Comparison of ENCODE assay signal across 30 cellular contexts in the genomic region with DNA sequence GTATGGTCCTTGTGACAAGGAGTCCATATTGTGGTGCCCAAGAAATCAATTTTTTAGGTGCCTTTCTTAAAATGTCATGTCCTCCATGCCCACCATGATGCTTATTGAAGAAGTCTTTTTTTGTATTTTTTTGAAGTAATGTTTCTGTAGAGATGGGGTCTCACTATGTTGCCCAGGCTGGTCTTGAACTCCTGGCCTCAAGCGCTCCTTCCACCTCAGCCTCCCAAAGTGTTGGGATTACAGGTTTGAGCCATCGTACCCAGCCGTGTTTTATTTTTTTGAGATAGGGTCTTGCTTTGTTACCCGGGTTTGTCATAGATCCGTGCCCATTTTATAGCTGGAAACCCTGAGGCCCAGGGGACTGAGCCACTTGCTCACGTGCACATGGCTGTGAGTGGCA.
"Had no signal": no experiment of that assay in that cellular context is flagged by ENCODE, and none has a peak within 500 bp of the region (broad histone marks: within the 10 kb centered on the region; RNA-seq: fewer than 3 reads in every experiment).

No MANE protein-coding gene starts in this region.

- H3K27me3 Mint-ChIP-seq: activated CD4-positive, alpha-beta memory T cell treated with anti-CD3 and anti-CD28 coated beads for 36 hours; activated CD4-positive, alpha-beta T cell treated with anti-CD3 and anti-CD28 coated beads, Interleukin-2, amount 10 ng/mL, durations not matched to agents 24 days and 14 days; effector memory CD8-positive, alpha-beta T cell; naive thymus-derived CD4-positive, alpha-beta T cell; stimulated activated naive B cell treated with anti-CD40 and anti-IgM and Interleukin-4, amounts not matched to agents 10 μg/mL and 1 μg/mL and 100 μg/mL, for 72 hours; T-helper 17 cell had no signal

- H3K36me3 ChIP-seq: WERI-Rb-1 had no signal

- H3K9me3 Mint-ChIP-seq: activated CD4-positive, alpha-beta memory T cell treated with anti-CD3 and anti-CD28 coated beads for 36 hours; activated CD4-positive, alpha-beta T cell treated with anti-CD3 and anti-CD28 coated beads, Interleukin-2, amount 10 ng/mL, durations not matched to agents 24 days and 14 days; activated T-cell treated with anti-CD3 and anti-CD28 coated beads, Interleukin-2, amount 50 U/mL, for 4 hours; effector memory CD8-positive, alpha-beta T cell; immature natural killer cell; stimulated activated naive B cell treated with anti-CD40 and anti-IgM and Interleukin-4, amounts not matched to agents 10 μg/mL and 1 μg/mL and 100 μg/mL, for 72 hours had no signal

- FAIRE-seq: kidney had no signal

- DNase-seq: activated CD4-positive, alpha-beta memory T cell treated with anti-CD3 and anti-CD28 coated beads for 36 hours; activated CD4-positive, alpha-beta T cell treated with anti-CD3 and anti-CD28 coated beads, Interleukin-2, amount 10 ng/mL, durations not matched to agents 24 days and 14 days; activated CD4-positive, CD25-positive, alpha-beta regulatory T cell treated with anti-CD3 and anti-CD28 coated beads, Interleukin-2, amount 50 U/mL, for 72 hours; activated naive CD4-positive, alpha-beta T cell; activated T-cell treated with anti-CD3 and anti-CD28 coated beads, Interleukin-2, amount 50 U/mL, for 4 hours; body of pancreas; cortex of kidney; effector memory CD8-positive, alpha-beta T cell; foreskin keratinocyte; hypothalamus; immature natural killer cell; kidney; left colon; mammary epithelial cell; naive thymus-derived CD4-positive, alpha-beta T cell; psoas muscle; stimulated activated CD4-positive, alpha-beta T cell treated with anti-CD3 and anti-CD28 coated beads, Interleukin-15, amount 100 ng/mL, for 24 hours; stimulated activated CD4-positive, alpha-beta T cell treated with anti-CD3 and anti-CD28 coated beads, Interleukin-2, amount 100 ng/mL, for 24 hours; stimulated activated naive B cell treated with anti-CD40 and anti-IgM and Interleukin-4, amounts not matched to agents 10 μg/mL and 1 μg/mL and 100 μg/mL, for 72 hours; stomach; T-helper 17 cell; T1000; thyroid gland; upper lobe of left lung; WERI-Rb-1 had no signal

- H3K4me3 ChIP-seq: body of pancreas, cardiac muscle cell, heart left ventricle, psoas muscle, stomach, thyroid gland, upper lobe of left lung had no signal

- H3K9me3 ChIP-seq: body of pancreas, heart left ventricle, psoas muscle, stomach, thyroid gland, upper lobe of left lung had no signal

- ATAC-seq: activated naive CD4-positive, alpha-beta T cell treated with anti-CD3 and anti-CD28 coated beads, Interleukin-2, amount 50 U/mL, for 72 hours; activated T-cell treated with anti-CD3 and anti-CD28 coated beads, Interleukin-2, amount 50 U/mL, for 4 hours; body of pancreas; effector memory CD8-positive, alpha-beta T cell; foreskin keratinocyte; left colon; naive thymus-derived CD4-positive, alpha-beta T cell; stimulated activated naive B cell treated with anti-CD40 and anti-IgM and Interleukin-4, amounts not matched to agents 10 μg/mL and 1 μg/mL and 100 μg/mL, for 72 hours; T-helper 17 cell had no signal

- H3K27ac ChIP-seq: body of pancreas, cardiac muscle cell, foreskin keratinocyte, parathyroid adenoma, psoas muscle, stomach, thyroid gland, upper lobe of left lung, WERI-Rb-1 had no signal

- H2AFZ ChIP-seq: parathyroid adenoma had no signal

- H3K27me3 ChIP-seq: body of pancreas, cardiac muscle cell, foreskin keratinocyte, heart left ventricle, stomach, thyroid gland, upper lobe of left lung had no signal

- H3K27ac Mint-ChIP-seq: activated CD4-positive, alpha-beta memory T cell treated with anti-CD3 and anti-CD28 coated beads for 36 hours; activated CD4-positive, alpha-beta T cell treated with anti-CD3 and anti-CD28 coated beads, Interleukin-2, amount 10 ng/mL, durations not matched to agents 24 days and 14 days; activated naive CD4-positive, alpha-beta T cell treated with anti-CD3 and anti-CD28 coated beads, Interleukin-2, amount 50 U/mL, for 72 hours; immature natural killer cell; stimulated activated naive B cell treated with anti-CD40 and anti-IgM and Interleukin-4, amounts not matched to agents 10 μg/mL and 1 μg/mL and 100 μg/mL, for 72 hours; T-helper 17 cell had no signal

- H3K79me2 ChIP-seq: parathyroid adenoma had no signal

- H3K9ac ChIP-seq: parathyroid adenoma had no signal

- H3K4me1 ChIP-seq: foreskin keratinocyte, parathyroid adenoma, psoas muscle, thyroid gland had no signal

- H3K4me3 Mint-ChIP-seq: activated CD4-positive, alpha-beta memory T cell treated with anti-CD3 and anti-CD28 coated beads for 36 hours; activated CD4-positive, alpha-beta T cell treated with anti-CD3 and anti-CD28 coated beads, Interleukin-2, amount 10 ng/mL, durations not matched to agents 24 days and 14 days; activated T-cell treated with anti-CD3 and anti-CD28 coated beads, Interleukin-2, amount 50 U/mL, for 4 hours; effector memory CD8-positive, alpha-beta T cell; immature natural killer cell; mesothelial cell of epicardium; naive thymus-derived CD4-positive, alpha-beta T cell; stimulated activated naive B cell treated with anti-CD40 and anti-IgM and Interleukin-4, amounts not matched to agents 10 μg/mL and 1 μg/mL and 100 μg/mL, for 72 hours; T-helper 17 cell had no signal
